9 cellular contexts compared by ENCODE assay signal in the genomic region with DNA sequence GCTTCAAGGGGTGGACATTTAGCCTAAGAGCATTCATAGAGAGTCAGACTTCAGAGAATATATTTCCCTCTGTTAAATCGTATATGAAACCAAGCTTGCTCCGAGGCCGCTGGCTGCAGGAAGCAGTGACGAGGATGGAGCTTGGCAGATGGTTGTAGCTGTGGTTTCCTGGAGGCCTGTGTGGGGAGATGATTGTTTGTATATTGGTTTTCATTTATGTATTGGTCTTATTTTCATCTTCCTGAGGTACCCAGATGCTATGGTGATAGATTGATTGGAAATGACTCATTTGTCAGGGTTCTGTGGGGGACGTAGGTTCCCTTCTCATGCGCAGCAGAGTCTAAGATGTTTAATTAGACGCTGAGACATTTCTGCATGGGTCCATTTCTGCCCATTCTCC. TPM values are rescaled to one million over a fixed set of nuclear protein-coding genes. Genes with fewer than 3 reads are reported as not detected.
DNase-seq lines count a peak whose midpoint lies in the region; ATAC-seq and TF ChIP-seq lines count a peak whose summit lies in the region.
"Had no signal": no experiment of that assay in that cellular context is flagged by ENCODE, and none has a peak within 500 bp of the region (broad histone marks: within the 10 kb centered on the region; RNA-seq: fewer than 3 reads in every experiment).

No MANE protein-coding gene starts in this region.

- no peak overlapping the region for H3K4me3 Mint-ChIP-seq in activated B cell treated with CpG ODN at 0.5 μM for 24 hours

- TF ChIP-seq CTCF in heart left ventricle (IDR thresholded peaks at IDR 0.05): no peak
- no peak for TF ChIP-seq CTCF in right atrium auricular region (IDR thresholded peaks at IDR 0.05)
- no peak for TF ChIP-seq CTCF in activated B cell treated with CpG ODN at 0.5 μM for 24 hours (IDR thresholded peaks at IDR 0.05)
- no peak for TF ChIP-seq CTCF in choroid plexus epithelial cell (conservative IDR thresholded peaks at IDR 0.05; ENCODE audit: low read depth, low read length)

- H3K4me3 ChIP-seq in heart left ventricle (peak overlapping the region in 2 of 12 donors; percentile 1 to 27), right atrium auricular region (peak overlapping the region in 1 of 2 donors; percentile 0), choroid plexus epithelial cell (ENCODE audit: low read depth, low read length) (no peak overlapping the region)
- H3K4me3 ChIP-seq: SJCRH30 had no signal

- ATAC-seq in heart left ventricle: peak in 2 of 4 donors; percentile 44 to 80
- peak; percentile 54 for ATAC-seq in activated B cell treated with CpG ODN at 0.5 μM for 24 hours (ENCODE audit: low read depth)
- no peak for ATAC-seq in GM21737 (IDR thresholded peaks at IDR 0.05; ENCODE audit: unreplicated experiment)

- H3K27ac Mint-ChIP-seq in activated B cell treated with CpG ODN at 0.5 μM for 24 hours: no peak overlapping the region

- POLR2A ChIA-PET in activated B cell treated with CpG ODN at 0.5 μM for 24 hours (lab: Charles Lee): no interaction called here

- H3K27ac ChIP-seq in heart left ventricle (peak overlapping the region in 10 of 12 donors; percentile 0 to 62 (median 42)), right atrium auricular region (peak overlapping the region in 1 of 2 donors; percentile 11)
- H3K27ac ChIP-seq: SJCRH30 had no signal

- CTCF ChIA-PET in activated B cell treated with CpG ODN at 0.5 μM for 24 hours (lab: Charles Lee): no interaction called here

- H3K9me3 ChIP-seq in heart left ventricle: peaks cover 0 to 17% (median 0%) of the 10 kb centered on the region in 12 donors
- H3K9me3 ChIP-seq in right atrium auricular region: no peaks in the 10 kb centered on the region

- H3K9me3 Mint-ChIP-seq in activated B cell treated with CpG ODN at 0.5 μM for 24 hours: peaks cover 15% of the 10 kb centered on the region

- peaks cover 5% of the 10 kb centered on the region for H3K36me3 Mint-ChIP-seq in activated B cell treated with CpG ODN at 0.5 μM for 24 hours (ENCODE audit: low read depth)

- TF ChIP-seq POLR2A in heart left ventricle (IDR thresholded peaks at IDR 0.05): no peak

- peak in 1 of 5 donors; percentile 59 for DNase-seq in heart left ventricle
- DNase-seq in right atrium auricular region (ENCODE audit: low spot score): no peak
- no peak for DNase-seq in activated B cell treated with CpG ODN at 0.5 μM for 24 hours
- peak; percentile 79 for DNase-seq in choroid plexus epithelial cell (ENCODE audit: low read depth)
- peak; percentile 25 to 64 for DNase-seq in stimulated activated CD4-positive, alpha-beta T cell treated with anti-CD3 and anti-CD28 coated beads, Interleukin-12 subunit alpha, Interleukin-12 subunit beta, amount 100 ng/mL, for 24 hours (ENCODE audit: low read depth in 2 of 2)
- DNase-seq in HCEC 1CT: no peak
- DNase-seq in NCI-H69 (lab: John Stamatoyannopoulos, UW): no peak

- H3K27me3 Mint-ChIP-seq in activated B cell treated with CpG ODN at 0.5 μM for 24 hours: peaks cover 54% of the 10 kb centered on the region

- H3K4me1 Mint-ChIP-seq in activated B cell treated with CpG ODN at 0.5 μM for 24 hours: peaks cover 11% of the 10 kb centered on the region

- 52 to 56% (median 54%) methylated on average over 7 of the region's 7 CpGs for WGBS in heart left ventricle, 4 donors

- intact Hi-C loops in heart left ventricle (cut with DNase I): no loop called here
- intact Hi-C loops in activated B cell treated with CpG ODN at 0.5 μM for 24 hours (cut with micrococcal nuclease): no loop called here

- H3K27me3 ChIP-seq in heart left ventricle (no peaks in the 10 kb centered on the region), right atrium auricular region (no peaks in the 10 kb centered on the region)
- H3K27me3 ChIP-seq: SJCRH30 had no signal

- H3K36me3 ChIP-seq in heart left ventricle (peaks cover 0 to 13% (median 5%) of the 10 kb centered on the region in 9 donors), right atrium auricular region (no peaks in the 10 kb centered on the region)

- H3K4me1 ChIP-seq in heart left ventricle: peaks cover 0 to 66% (median 36%) of the 10 kb centered on the region in 12 donors
- peaks cover 0 to 30% of the 10 kb centered on the region in 2 donors for H3K4me1 ChIP-seq in right atrium auricular region

RNA-seq across cellular contexts. Expression of gene MAN1C1, which starts 26.1 kb away (rescaled TPM):
- total RNA-seq in heart left ventricle: 10 to 100 TPM; 10.5 to 25.7 (median 14.8) TPM
- 10 to 100 TPM in 1 of 2 donors, 1 to 10 TPM in 1; 7.7 to 10.9 TPM for polyA plus RNA-seq in heart left ventricle
- 10 to 100 TPM in 1 of 2 donors, 1 to 10 TPM in 1; 9.4 to 13.6 TPM for total RNA-seq in right atrium auricular region
- 0.20 and 0.34 TPM in 2 replicates for total RNA-seq in activated B cell treated with CpG ODN at 0.5 μM for 24 hours

Comparison
In these comparisons a context has a peak if more than half of its experiments do, and no peak if none do; other contexts are left out.
1. DNase-seq: peak in choroid plexus epithelial cell (single experiment) and stimulated activated CD4-positive, alpha-beta T cell treated with anti-CD3 and anti-CD28 coated beads, Interleukin-12 subunit alpha, Interleukin-12 subunit beta, amount 100 ng/mL, for 24 hours (2 of 2); none in right atrium auricular region (single experiment), activated B cell treated with CpG ODN at 0.5 μM for 24 hours (single experiment), HCEC 1CT (single experiment) and NCI-H69 (single experiment).